In the genomic region with DNA sequence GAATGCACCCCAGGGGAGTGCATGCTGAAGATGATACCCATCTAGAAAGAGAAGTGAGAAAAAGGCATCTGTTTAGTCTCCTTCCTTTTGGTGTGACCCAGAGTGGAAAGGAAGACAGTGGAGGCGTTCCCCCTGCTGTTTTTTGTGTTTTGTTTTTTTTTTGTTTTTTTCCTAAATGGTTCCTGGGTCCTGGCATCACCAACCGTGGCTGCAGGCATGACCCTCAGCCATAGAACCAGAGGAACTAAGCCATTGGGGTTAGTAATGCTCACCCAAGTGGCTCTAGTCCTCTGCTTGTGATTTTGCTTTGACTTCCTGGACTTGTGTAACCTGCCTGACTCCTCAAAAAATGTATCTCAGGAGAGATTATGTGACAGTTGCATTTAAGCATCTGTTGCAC, we compare ENCODE assay signal across 36 cellular contexts.
A peak's percentile ranks its signal among the peaks of the same experiment; 100 is the strongest.
DNase-seq lines count a peak whose midpoint lies in the region; FAIRE-seq and TF ChIP-seq lines count a peak whose summit lies in the region.
"Had no signal": no experiment of that assay in that cellular context is flagged by ENCODE, and none has a peak within 500 bp of the region (broad histone marks: within the 10 kb centered on the region; RNA-seq: fewer than 3 reads in every experiment).

No MANE protein-coding gene starts in this region.

- H3K4me1 ChIP-seq in OCI-LY3 (ENCODE audit: low read length) = peaks cover 50% of the 10 kb centered on the region
- H3K4me1 ChIP-seq in H1 (replicated peaks in 1 of 4; ENCODE audit: control insufficient read depth in 3 of 4, insufficient read depth in 4 of 4, low read length in 3 of 4) = no peaks in the 10 kb centered on the region
- H3K4me1 ChIP-seq in endodermal cell (ENCODE audit: control insufficient read depth, insufficient read depth, low read length) = no peaks in the 10 kb centered on the region
- H3K4me1 ChIP-seq in iPS-20b (ENCODE audit: insufficient read depth, low read length) = no peaks in the 10 kb centered on the region
- no peaks in the 10 kb centered on the region for H3K4me1 ChIP-seq in spleen
- H3K4me1 ChIP-seq: A549; BE2C; BLaER1 treated with 17β-estradiol and CSF1 and Interleukin-3, amounts not matched to agents 10 nM and 100 nM; Caco-2 had no signal

- H3K14ac ChIP-seq in H1 (ENCODE audit: insufficient read length) = no peak overlapping the region

- no peak overlapping the region for H2BK20ac ChIP-seq in H1 (ENCODE audit: low read length)

- no peaks in the 10 kb centered on the region for H3K36me3 Mint-ChIP-seq in endodermal cell (ENCODE audit: low read depth)
- H3K36me3 Mint-ChIP-seq: CD14-positive monocyte; CD4-positive, alpha-beta memory T cell; CD4-positive, CD25-positive, alpha-beta regulatory T cell; CD8-positive, alpha-beta memory T cell; CD8-positive, alpha-beta T cell had no signal

- TF ChIP-seq RAD21 in H1 (IDR thresholded peaks at IDR 0.05 in 1 of 2, conservative IDR thresholded peaks at IDR 0.05 in 1 of 2; ENCODE audit: low read depth in 2 of 2, low read length in 2 of 2) = no peak

- no peak for FAIRE-seq in H1 (lab: Jason Lieb, UNC)
- FAIRE-seq: A204.1, A549 had no signal

- POLR2A ChIA-PET in H1 (lab: Charles Lee; ENCODE audit: partially characterized antibody) = no interaction called here

- H3K27me3 ChIP-seq in OCI-LY3 (ENCODE audit: low read depth, low read length) (no peaks in the 10 kb centered on the region), H1 (replicated peaks in 1 of 4; ENCODE audit: control insufficient read depth in 3 of 4, extremely low read depth in 1 of 4, insufficient read depth in 3 of 4, low read length in 3 of 4) (no peaks in the 10 kb centered on the region), endodermal cell (ENCODE audit: control insufficient read depth, insufficient read depth, low read length, poor library complexity, severe bottlenecking) (no peaks in the 10 kb centered on the region), iPS-20b (ENCODE audit: insufficient read depth, low read length) (no peaks in the 10 kb centered on the region), spleen (replicated peaks in 1 of 7) (no peaks in the 10 kb centered on the region)
- H3K27me3 ChIP-seq: BE2C; BLaER1; BLaER1 treated with 17β-estradiol and CSF1 and Interleukin-3, amounts not matched to agents 10 nM and 100 nM had no signal

- no peak for TF ChIP-seq POLR2A in H1 (IDR thresholded peaks at IDR 0.05; ENCODE audit: control extremely low read depth in 1 of 2, low read depth in 2 of 2, low read length in 2 of 2)
- no peak for TF ChIP-seq POLR2A in spleen (IDR thresholded peaks at IDR 0.05)

- no peak overlapping the region for H3K4me3 Mint-ChIP-seq in endodermal cell
- H3K4me3 Mint-ChIP-seq: B cell; CD14-positive monocyte; CD4-positive, alpha-beta memory T cell; CD4-positive, alpha-beta T cell; CD4-positive, CD25-positive, alpha-beta regulatory T cell; CD8-positive, alpha-beta memory T cell; CD8-positive, alpha-beta T cell had no signal

- no peak overlapping the region for H3K23ac ChIP-seq in H1 (ENCODE audit: insufficient read length)

- no peak overlapping the region for H2BK12ac ChIP-seq in H1 (ENCODE audit: low read depth, low read length)

- intact Hi-C loops in spleen (cut with DNase I; ENCODE audit: low total_unique reads) = no loop called here

- H2AK5ac ChIP-seq in H1 (ENCODE audit: low read depth, low read length) = no peak overlapping the region

- 44% methylated on average over 2 of the region's 2 CpGs; no CpG with 5 or more reads in 1 of the 2 experiments for WGBS in H1 (ENCODE audit: extremely low coverage in 1 of 2, insufficient coverage in 1 of 2, insufficient read length in 1 of 2, insufficient replicate concordance in 2 of 2, low coverage in 1 of 2, low lambda C conversion rate in 2 of 2, missing lambda C conversion rate in 1 of 2), 2 experiments
- 57% methylated on average over 2 of the region's 2 CpGs; no CpG with 5 or more reads in 1 of the 2 experiments for WGBS in endodermal cell (ENCODE audit: insufficient coverage in 1 of 2, insufficient read length in 1 of 2), 2 experiments
- WGBS in spleen, 5 donors = 22 to 63% (median 42%) methylated on average over 2 of the region's 2 CpGs

- H3K4me1 Mint-ChIP-seq in endodermal cell = no peaks in the 10 kb centered on the region
- H3K4me1 Mint-ChIP-seq: B cell; CD14-positive monocyte; CD4-positive, alpha-beta memory T cell; CD4-positive, CD25-positive, alpha-beta regulatory T cell; CD8-positive, alpha-beta memory T cell had no signal

- H2BK5ac ChIP-seq in H1 (ENCODE audit: low read depth, low read length) = no peak overlapping the region

- no peak overlapping the region for H2BK120ac ChIP-seq in H1 (replicated peaks; ENCODE audit: low read depth, low read length)

- H3K4me2 ChIP-seq in OCI-LY3 (ENCODE audit: low read length) (peak overlapping the region; percentile 71), H1 (ENCODE audit: insufficient read depth in 1 of 2, low read depth in 2 of 2, low read length in 2 of 2) (no peak overlapping the region)
- H3K4me2 ChIP-seq: A549; BLaER1; BLaER1 treated with 17β-estradiol and CSF1 and Interleukin-3, amounts not matched to agents 10 nM and 100 nM had no signal

- no peak overlapping the region for H4K8ac ChIP-seq in H1 (ENCODE audit: extremely low read depth, insufficient read depth, low read length)

- TF ChIP-seq EP300 in H1 (IDR thresholded peaks at IDR 0.05; ENCODE audit: borderline replicate concordance in 1 of 2, low read depth in 2 of 2, low read length in 2 of 2) = no peak

- no peak overlapping the region for H3K27ac Mint-ChIP-seq in endodermal cell
- H3K27ac Mint-ChIP-seq: B cell; CD14-positive monocyte; CD4-positive, alpha-beta memory T cell; CD4-positive, alpha-beta T cell; CD4-positive, CD25-positive, alpha-beta regulatory T cell; CD8-positive, alpha-beta memory T cell; CD8-positive, alpha-beta T cell had no signal

- no peaks in the 10 kb centered on the region for H4K20me1 ChIP-seq in OCI-LY3 (ENCODE audit: insufficient read depth, low read length)
- no peaks in the 10 kb centered on the region for H4K20me1 ChIP-seq in H1 (replicated peaks in 1 of 2; ENCODE audit: control insufficient read depth in 1 of 2, insufficient read depth in 2 of 2, low read length in 2 of 2)
- H4K20me1 ChIP-seq: BLaER1; BLaER1 treated with 17β-estradiol and CSF1 and Interleukin-3, amounts not matched to agents 10 nM and 100 nM had no signal

- no peaks in the 10 kb centered on the region for H3K27me3 Mint-ChIP-seq in endodermal cell (ENCODE audit: insufficient read depth)
- H3K27me3 Mint-ChIP-seq: B cell; CD4-positive, alpha-beta memory T cell; CD4-positive, alpha-beta T cell; CD4-positive, CD25-positive, alpha-beta regulatory T cell; CD8-positive, alpha-beta memory T cell had no signal

- no peak overlapping the region for H4K91ac ChIP-seq in H1 (replicated peaks; ENCODE audit: insufficient read length, low read length)

- H3K9me3 ChIP-seq in OCI-LY3 (ENCODE audit: insufficient read depth, low read length) (peaks cover 14% of the 10 kb centered on the region; the same call in 1 of the 2 replicates), H1 (ENCODE audit: insufficient read depth in 2 of 2, low read depth in 1 of 2, low read length in 1 of 2) (peaks cover 29 to 36% of the 10 kb centered on the region in 2 experiments), endodermal cell (ENCODE audit: control insufficient read depth, low read length) (peaks cover 52% of the 10 kb centered on the region), iPS-20b (ENCODE audit: insufficient read depth, low read depth, low read length) (peaks cover 80% of the 10 kb centered on the region), spleen (peaks cover 3 to 76% (median 63%) of the 10 kb centered on the region in 8 donors)
- H3K9me3 ChIP-seq: A549, BE2C, Caco-2 had no signal

- no peaks in the 10 kb centered on the region for H3K79me2 ChIP-seq in OCI-LY3 (ENCODE audit: low read length)
- no peaks in the 10 kb centered on the region for H3K79me2 ChIP-seq in H1 (ENCODE audit: control insufficient read depth in 1 of 2, insufficient read depth in 2 of 2, low read length in 2 of 2)

- peak overlapping the region; percentile 36 for H3K4me3 ChIP-seq in OCI-LY3 (ENCODE audit: low read length)
- no peak overlapping the region for H3K4me3 ChIP-seq in H1 (ENCODE audit: extremely low read depth in 1 of 4, insufficient read depth in 2 of 4, low read depth in 3 of 4, low read length in 4 of 4)
- peak overlapping the region; percentile 34 for H3K4me3 ChIP-seq in endodermal cell (ENCODE audit: low read length)
- peak overlapping the region; percentile 9; the same call in 1 of the 2 replicates for H3K4me3 ChIP-seq in iPS-20b (ENCODE audit: low read length)
- H3K4me3 ChIP-seq in spleen = no peak overlapping the region
- H3K4me3 ChIP-seq: A549; BLaER1; BLaER1 treated with 17β-estradiol and CSF1 and Interleukin-3, amounts not matched to agents 10 nM and 100 nM had no signal

- H4K5ac ChIP-seq in H1 (ENCODE audit: insufficient read length, low read depth, low read length) = no peak overlapping the region

- no peak overlapping the region for H3K4ac ChIP-seq in H1 (replicated peaks; ENCODE audit: insufficient read length, low read depth, low read length)

- H2BK15ac ChIP-seq in H1 (ENCODE audit: low read length) = no peak overlapping the region

- CTCF ChIA-PET in H1 (lab: Charles Lee; ENCODE audit: partially characterized antibody) = no interaction called here

- H3K23me2 ChIP-seq in H1 (ENCODE audit: low read depth, low read length) = no peaks in the 10 kb centered on the region; the same call in 1 of the 2 replicates

- no peak overlapping the region for H3K18ac ChIP-seq in H1 (ENCODE audit: extremely low read depth, low read length)

- H3K36me3 ChIP-seq in OCI-LY3 (replicated peaks; ENCODE audit: low read depth, low read length) (peaks cover 25% of the 10 kb centered on the region), H1 (ENCODE audit: control insufficient read depth in 2 of 4, insufficient read depth in 4 of 4, low read length in 3 of 4) (peaks cover 0 to 3% (median 0%) of the 10 kb centered on the region in 4 experiments; a peak in 1 of 8 replicates), endodermal cell (ENCODE audit: control insufficient read depth, insufficient read depth, low read length) (no peaks in the 10 kb centered on the region), iPS-20b (ENCODE audit: insufficient read depth, low read depth, low read length) (no peaks in the 10 kb centered on the region), spleen (no peaks in the 10 kb centered on the region)
- H3K36me3 ChIP-seq: BE2C; BLaER1; BLaER1 treated with 17β-estradiol and CSF1 and Interleukin-3, amounts not matched to agents 10 nM and 100 nM had no signal

- H3K9me3 Mint-ChIP-seq in endodermal cell = peaks cover 63% of the 10 kb centered on the region

- no peak overlapping the region for H3K56ac ChIP-seq in H1 (replicated peaks; ENCODE audit: insufficient read length, low read depth, low read length)

- no peaks in the 10 kb centered on the region for H3K79me1 ChIP-seq in H1 (ENCODE audit: low read depth, low read length)

- H3K27ac ChIP-seq in OCI-LY3 (ENCODE audit: low read length) (peak overlapping the region; percentile 81), H1 (ENCODE audit: low read depth, low read length) (no peak overlapping the region), endodermal cell (ENCODE audit: low read depth, low read length) (no peak overlapping the region), iPS-20b (ENCODE audit: low read length) (no peak overlapping the region), spleen (no peak overlapping the region)
- H3K27ac ChIP-seq: 22Rv1; A549; BLaER1; BLaER1 treated with 17β-estradiol and CSF1 and Interleukin-3, amounts not matched to agents 10 nM and 100 nM; C4-2B had no signal

- H2AFZ ChIP-seq in OCI-LY3 (ENCODE audit: low read depth, low read length) (peak overlapping the region; percentile 32), H1 (ENCODE audit: low read length) (no peak overlapping the region)

- DNase-seq in H1 (ENCODE audit: low read depth in 1 of 2, low spot score in 2 of 2) = no peak
- DNase-seq in endodermal cell = no peak
- DNase-seq in medulla oblongata (ENCODE audit: extremely low spot score) = no peak
- DNase-seq in NCI-H748 (lab: John Stamatoyannopoulos, UW; ENCODE audit: unreplicated experiment) = no peak
- no peak for DNase-seq in spleen
- no peak for DNase-seq in activated CD4-positive, alpha-beta T cell treated with anti-CD3 and anti-CD28 coated beads, Interleukin-2, amount 50 U/mL, for 4 hours
- DNase-seq: 8988T; ACHN; AML-193; BE2C; C1 segment of cervical spinal cord; Caco-2; Calu3; CD4-positive, alpha-beta memory T cell; CD4-positive, alpha-beta T cell; CD4-positive, CD25-positive, alpha-beta regulatory T cell; CD8-positive, alpha-beta memory T cell; CD8-positive, alpha-beta T cell; COR-L47; DMS 273 treated with DMSO at 0.1 percent for 48 hours; DMS153; DMS53; DMS79; DMS79 treated with DMSO at 0.1 percent for 48 hours; DND-41; EL had no signal

- H3K9ac ChIP-seq in OCI-LY3 (ENCODE audit: low read length) (peak overlapping the region; percentile 28), H1 (replicated peaks in 1 of 4; ENCODE audit: extremely low read depth in 1 of 4, low read depth in 3 of 4, low read length in 3 of 4) (no peak overlapping the region), endodermal cell (ENCODE audit: extremely low read depth, low read length, poor library complexity, severe bottlenecking) (no peak overlapping the region), iPS-20b (ENCODE audit: low read depth, low read length) (no peak overlapping the region)
- H3K9ac ChIP-seq: BLaER1; BLaER1 treated with 17β-estradiol and CSF1 and Interleukin-3, amounts not matched to agents 10 nM and 100 nM had no signal

- 0 out of 2 replicates have a peak, but pooled peaks have one; percentile 5 for TF ChIP-seq CTCF in OCI-LY3 (IDR thresholded peaks at IDR 0.05; ENCODE audit: low read depth, low read length)
- no peak for TF ChIP-seq CTCF in H1 (IDR thresholded peaks at IDR 0.05; ENCODE audit: control extremely low read depth in 1 of 3, insufficient read depth in 1 of 3, low read depth in 1 of 3, low read length in 3 of 3)
- TF ChIP-seq CTCF in endodermal cell (conservative IDR thresholded peaks at IDR 0.05) = no peak
- TF ChIP-seq CTCF in spleen (IDR thresholded peaks at IDR 0.05 in 8 of 11, conservative IDR thresholded peaks at IDR 0.05 in 3 of 11) = no peak

Comparison
In these comparisons a context has a peak if more than half of its experiments do, and no peak if none do; other contexts are left out.
1. H3K4me3 ChIP-seq: peak in OCI-LY3 (single experiment), endodermal cell (single experiment) and iPS-20b (single experiment); none in H1 (0 of 4) and spleen (0 of 8).